ENCODE assay signal across 2 cellular contexts in the genomic region with DNA sequence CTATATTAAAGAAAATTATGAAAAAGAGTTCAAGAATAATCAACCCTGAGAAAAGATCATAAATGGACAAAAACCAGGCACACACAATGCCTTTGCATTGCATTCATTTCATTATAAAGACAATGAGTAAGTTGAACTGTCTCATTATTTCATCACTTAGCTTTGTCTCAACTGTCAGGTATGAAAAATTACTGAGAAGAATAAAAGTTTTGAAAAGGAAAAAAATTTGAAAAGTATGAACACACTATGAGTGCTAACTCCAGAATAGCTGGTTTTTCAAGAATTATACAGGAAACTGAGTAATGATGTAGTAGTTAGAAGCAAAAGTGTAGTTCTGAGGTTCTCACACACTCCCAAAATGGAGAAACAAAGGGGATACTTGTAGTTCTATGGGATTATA.
TF ChIP-seq lines count a peak whose summit lies in the region.

No MANE protein-coding gene starts in this region.

TF ChIP-seq in HCT116, 20 proteins besides CTCF, POLR2A, EP300 and RAD21:
- TF ChIP-seq EZH2 (IDR thresholded peaks at IDR 0.05) (no peak), ELF1 (IDR thresholded peaks at IDR 0.05; ENCODE audit: borderline replicate concordance, low read depth) (no peak), CEBPB (IDR thresholded peaks at IDR 0.05; ENCODE audit: low read depth) (no peak)

TF ChIP-seq in endothelial cell of umbilical vein, 7 proteins besides CTCF, POLR2A, EP300 and RAD21:
- TF ChIP-seq, protein P1, sequence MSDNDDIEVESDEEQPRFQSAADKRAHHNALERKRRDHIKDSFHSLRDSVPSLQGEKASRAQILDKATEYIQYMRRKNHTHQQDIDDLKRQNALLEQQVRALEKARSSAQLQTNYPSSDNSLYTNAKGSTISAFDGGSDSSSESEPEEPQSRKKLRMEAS (IDR thresholded peaks at IDR 0.05; ENCODE audit: insufficient read depth, insufficient read length) = no peak
- no peak for TF ChIP-seq GATA2 (IDR thresholded peaks at IDR 0.05; ENCODE audit: insufficient read depth, insufficient read length, low read depth, low read length)
